1 cellular context compared by ENCODE assay signal in the genomic region with DNA sequence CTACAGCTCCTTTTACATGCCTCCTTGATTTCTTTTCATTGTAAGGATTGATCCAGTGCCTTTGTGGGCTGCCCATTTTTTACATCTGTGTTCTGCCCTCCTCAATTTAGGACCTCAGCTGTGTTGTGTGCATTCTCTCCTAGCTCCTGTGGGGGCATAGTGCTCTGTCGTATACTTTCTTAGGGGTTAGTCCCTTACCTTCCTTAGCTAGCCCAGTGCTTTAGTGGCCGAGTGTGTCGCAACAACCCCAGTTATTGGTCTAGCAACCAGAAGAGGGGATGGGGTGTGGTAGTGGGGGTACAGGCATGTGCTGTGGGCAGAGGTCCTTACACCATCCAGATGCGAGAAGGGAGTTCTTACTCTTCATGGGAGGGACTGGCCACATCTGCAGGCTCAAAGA.
TF ChIP-seq lines count a peak whose summit lies in the region.

No MANE protein-coding gene starts in this region.

TF ChIP-seq in IMR-90, 13 proteins besides CTCF, POLR2A, EP300 and RAD21:
- TF ChIP-seq CEBPB (IDR thresholded peaks at IDR 0.05; ENCODE audit: low read depth, low read length) (peak; percentile 67), FOS (IDR thresholded peaks at IDR 0.05; ENCODE audit: low read depth, low read length) (no peak), RFX5 (IDR thresholded peaks at IDR 0.05; ENCODE audit: low read depth, low read length) (no peak)
